In the genomic region with DNA sequence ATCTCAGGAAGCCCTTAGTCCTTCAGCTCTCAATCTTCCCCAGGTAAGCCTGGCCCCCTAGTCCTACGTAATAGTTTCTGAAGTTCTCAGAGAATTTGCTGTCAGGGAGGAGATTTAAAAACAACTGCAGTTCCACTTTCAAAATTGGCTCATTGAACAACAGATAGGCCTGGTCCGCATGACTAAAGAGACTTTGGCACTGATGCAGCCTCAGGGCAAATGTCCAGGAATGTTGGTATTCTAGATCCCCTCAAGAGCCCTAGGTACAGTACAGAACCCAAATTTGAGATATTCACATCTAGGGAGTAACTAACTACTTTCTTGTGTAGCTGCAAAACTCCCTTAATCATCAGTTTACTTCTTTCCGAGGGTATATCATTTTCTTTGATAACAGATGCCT, we compare ENCODE assay signal across 31 cellular contexts.
"Had no signal": no experiment of that assay in that cellular context is flagged by ENCODE, and none has a peak within 500 bp of the region (broad histone marks: within the 10 kb centered on the region; RNA-seq: fewer than 3 reads in every experiment).

No MANE protein-coding gene starts in this region.

- H3K9me3 ChIP-seq: adrenal gland, ascending aorta, esophagus squamous epithelium, gastroesophageal sphincter had no signal

- H3K27ac ChIP-seq: adrenal gland, ascending aorta, brain microvascular endothelial cell, esophagus squamous epithelium, gastroesophageal sphincter, heart right ventricle, hepatocyte, WERI-Rb-1 had no signal

- H3K4me1 ChIP-seq: adrenal gland, ascending aorta, esophagus squamous epithelium, gastroesophageal sphincter, heart right ventricle had no signal

- H3K36me3 ChIP-seq: adrenal gland, ascending aorta, brain microvascular endothelial cell, esophagus squamous epithelium, gastroesophageal sphincter, heart right ventricle, WERI-Rb-1 had no signal

- ATAC-seq: activated CD4-positive, CD25-positive, alpha-beta regulatory T cell treated with anti-CD3 and anti-CD28 coated beads, Interleukin-2, amount 50 U/mL, for 24 hours; activated CD8-positive, alpha-beta T cell treated with anti-CD3 and anti-CD28 coated beads for 36 hours; activated naive CD8-positive, alpha-beta T cell treated with anti-CD3 and anti-CD28 coated beads, Interleukin-2, amount 50 U/mL, for 24 hours; effector memory CD8-positive, alpha-beta T cell; gastroesophageal sphincter; heart right ventricle; T-helper 17 cell had no signal

- H3K4me3 ChIP-seq: adrenal gland, ascending aorta, esophagus squamous epithelium, gastroesophageal sphincter, heart right ventricle, hepatocyte had no signal

- H3K4me2 ChIP-seq: hepatocyte had no signal

- H2AFZ ChIP-seq: hepatocyte had no signal

- DNase-seq: activated B cell treated with CpG ODN at 0.5 μM for 24 hours; activated CD4-positive, alpha-beta T cell treated with anti-CD3 and anti-CD28 coated beads for 48 hours; activated CD4-positive, alpha-beta T cell treated with anti-CD3 and anti-CD28 coated beads, Interleukin-2, amount 50 U/mL, for 1 hour; activated CD4-positive, alpha-beta T cell treated with anti-CD3 and anti-CD28 coated beads, Interleukin-2, amount 50 U/mL, for 48 hours; activated CD8-positive, alpha-beta memory T cell treated with anti-CD3 and anti-CD28 coated beads for 24 hours; activated CD8-positive, alpha-beta T cell treated with anti-CD3 and anti-CD28 coated beads for 36 hours; activated effector memory CD4-positive, alpha-beta T cell treated with anti-CD3 and anti-CD28 coated beads, Interleukin-2, amount 50 U/mL, for 16 hours; activated naive CD4-positive, alpha-beta T cell treated with anti-CD3 and anti-CD28 coated beads for 36 hours; activated naive CD8-positive, alpha-beta T cell treated with anti-CD3 and anti-CD28 coated beads for 36 hours; activated naive CD8-positive, alpha-beta T cell treated with anti-CD3 and anti-CD28 coated beads, Interleukin-2, amount 50 U/mL, for 24 hours; activated T-cell treated with anti-CD3 and anti-CD28 coated beads, Interleukin-2, amount 50 U/mL, for 1 hour; activated T-cell treated with anti-CD3 and anti-CD28 coated beads, Interleukin-2, amount 50 U/mL, for 48 hours; adrenal gland; amygdala; brain microvascular endothelial cell; caudate nucleus; cortex of kidney; dermis blood vessel endothelial cell; effector CD4-positive, alpha-beta T cell; effector memory CD8-positive, alpha-beta T cell; erythroblast; esophagus squamous epithelium; foreskin melanocyte; heart right ventricle; T-helper 17 cell; T1000; WERI-Rb-1 had no signal

- H3K79me2 ChIP-seq: hepatocyte had no signal

- H3K27me3 ChIP-seq: adrenal gland, ascending aorta, brain microvascular endothelial cell, esophagus squamous epithelium, gastroesophageal sphincter, heart right ventricle, hepatocyte had no signal
